20 cellular contexts compared by ENCODE assay signal in genomic region chr4:21192367-21192766, GRCh38.
A peak's percentile ranks its signal among the peaks of the same experiment; 100 is the strongest.
DNase-seq lines count a peak whose midpoint lies in the region; ATAC-seq and TF ChIP-seq lines count a peak whose summit lies in the region.
"Had no signal": no experiment of that assay in that cellular context is flagged by ENCODE, and none has a peak within 500 bp of the region (broad histone marks: within the 10 kb centered on the region; RNA-seq: fewer than 3 reads in every experiment).

No MANE protein-coding gene starts in this region.

- H3K36me3 Mint-ChIP-seq in H9 (ENCODE audit: insufficient read depth in 1 of 3, low read depth in 3 of 3): no peaks in the 10 kb centered on the region
- no peaks in the 10 kb centered on the region for H3K36me3 Mint-ChIP-seq in endothelial cell (ENCODE audit: low read depth, unreplicated experiment)
- H3K36me3 Mint-ChIP-seq in progenitor cell of endocrine pancreas (ENCODE audit: insufficient read depth): no peaks in the 10 kb centered on the region
- H3K36me3 Mint-ChIP-seq: CD14-positive monocyte, IgD-negative memory B cell had no signal

- H3K14ac ChIP-seq in H9 (ENCODE audit: insufficient read depth, low read length): no peak overlapping the region

- H2AFZ ChIP-seq in H9 (ENCODE audit: low read length): no peak overlapping the region
- H2AFZ ChIP-seq in OCI-LY7 (ENCODE audit: low read length): no peak overlapping the region

- POLR2A ChIA-PET in OCI-LY7 (lab: Charles Lee): interaction anchor here (0.5 kb wide), 1 partner anchor 364 kb away, joined by 4 read pairs; no protein-coding TSS in a partner anchor

- H2AK5ac ChIP-seq in H9 (ENCODE audit: insufficient read length, low read length): no peak overlapping the region

- no peak overlapping the region for H3T11ph ChIP-seq in H9 (ENCODE audit: low read length)

- no peaks in the 10 kb centered on the region for H3K79me2 ChIP-seq in H9 (ENCODE audit: insufficient read depth, low read length)
- H3K79me2 ChIP-seq in OCI-LY7 (ENCODE audit: insufficient read depth, low read depth, low read length): no peaks in the 10 kb centered on the region

- H3K9me3 ChIP-seq in H9 (ENCODE audit: control insufficient read depth, low read depth, low read length) (no peaks in the 10 kb centered on the region), OCI-LY7 (ENCODE audit: low read length) (no peaks in the 10 kb centered on the region), upper lobe of left lung (no peaks in the 10 kb centered on the region)
- H3K9me3 ChIP-seq: SJSA1 had no signal

- H3K36me3 ChIP-seq in OCI-LY7 (ENCODE audit: insufficient read depth, low read length) (no peaks in the 10 kb centered on the region), upper lobe of left lung (no peaks in the 10 kb centered on the region)
- H3K36me3 ChIP-seq: SJSA1 had no signal

- no peak for TF ChIP-seq EP300 in upper lobe of left lung (IDR thresholded peaks at IDR 0.05)

- H3K9me2 ChIP-seq in OCI-LY7 (ENCODE audit: insufficient read depth, low read length): no peaks in the 10 kb centered on the region

- no peaks in the 10 kb centered on the region for H3K23me2 ChIP-seq in H9 (ENCODE audit: insufficient read length, low read depth, low read length, poor library complexity, severe bottlenecking)

- no peak overlapping the region for H3K9ac ChIP-seq in H9 (ENCODE audit: extremely low read depth, insufficient read length, low read length)

- H3K56ac ChIP-seq in H9 (ENCODE audit: insufficient read length, low read depth, low read length): no peak overlapping the region

- H4K20me1 ChIP-seq in H9 (ENCODE audit: control insufficient read depth, insufficient read depth, insufficient read length) (no peaks in the 10 kb centered on the region), OCI-LY7 (ENCODE audit: insufficient read depth, low read length) (no peaks in the 10 kb centered on the region)

- H3K27me3 ChIP-seq in H9 (ENCODE audit: insufficient read depth, low read length) (no peaks in the 10 kb centered on the region), upper lobe of left lung (no peaks in the 10 kb centered on the region)
- H3K27me3 ChIP-seq: SJSA1 had no signal

- ATAC-seq in HG03565 (IDR thresholded peaks at IDR 0.05; ENCODE audit: unreplicated experiment) (no peak), GM19397 (IDR thresholded peaks at IDR 0.05; ENCODE audit: unreplicated experiment) (no peak), upper lobe of left lung (ENCODE audit: low FRiP score in 2 of 2) (no peak)
- ATAC-seq: Panc1 had no signal

- H4K5ac ChIP-seq in H9 (ENCODE audit: insufficient read length, low read depth, low read length): no peak overlapping the region

- no peak overlapping the region for H4K91ac ChIP-seq in H9 (ENCODE audit: insufficient read length, low read depth, low read length)

- no peak overlapping the region for H4K8ac ChIP-seq in H9 (replicated peaks; ENCODE audit: insufficient read length, low read depth, low read length)

- H3K4me1 ChIP-seq in H9 (ENCODE audit: insufficient read depth, low read length) (no peaks in the 10 kb centered on the region), OCI-LY7 (ENCODE audit: insufficient read depth, low read length, poor library complexity, severe bottlenecking) (no peaks in the 10 kb centered on the region), upper lobe of left lung (no peaks in the 10 kb centered on the region)
- H3K4me1 ChIP-seq: SJSA1 had no signal

- H3K4me3 Mint-ChIP-seq in H9 (no peak overlapping the region), endothelial cell (ENCODE audit: unreplicated experiment) (no peak overlapping the region), progenitor cell of endocrine pancreas (ENCODE audit: low read depth) (no peak overlapping the region)
- H3K4me3 Mint-ChIP-seq: CD14-positive monocyte, IgD-negative memory B cell had no signal

- no peak overlapping the region for H3K18ac ChIP-seq in H9 (ENCODE audit: insufficient read length, low read depth, low read length)

- H3K23ac ChIP-seq in H9 (ENCODE audit: insufficient read length, low read depth, low read length): no peak overlapping the region

- intact Hi-C loops in OCI-LY7 (cut with micrococcal nuclease; ENCODE audit: unreplicated experiment): no loop called here

- no peak overlapping the region for H2BK12ac ChIP-seq in H9 (ENCODE audit: insufficient read length, low read depth, low read length)

- WGBS in H9 (ENCODE audit: extremely low coverage, insufficient read length, low lambda C conversion rate): no CpG with 5 or more reads among the region's 2 CpGs
- WGBS in upper lobe of left lung, 2 donors: 85 to 89% methylated on average over 2 of the region's 2 CpGs

- no peak overlapping the region for H2BK120ac ChIP-seq in H9 (ENCODE audit: low read depth, low read length, poor library complexity, severe bottlenecking)

- H2BK5ac ChIP-seq in H9 (ENCODE audit: insufficient read length, low read length): no peak overlapping the region

- BruUV-seq in OCI-LY7 (replicated peaks; lab: Mats Ljungman, UMichigan): no TSS peak

- TF ChIP-seq POLR2A in upper lobe of left lung (IDR thresholded peaks at IDR 0.05): no peak

- H3K9me3 Mint-ChIP-seq in H9: no peaks in the 10 kb centered on the region
- no peaks in the 10 kb centered on the region for H3K9me3 Mint-ChIP-seq in endothelial cell (ENCODE audit: unreplicated experiment)
- H3K9me3 Mint-ChIP-seq in progenitor cell of endocrine pancreas (ENCODE audit: low read depth): no peaks in the 10 kb centered on the region

- no peak overlapping the region for H3K4me3 ChIP-seq in OCI-LY7 (ENCODE audit: low read depth, low read length, poor library complexity, severe bottlenecking)
- no peak overlapping the region for H3K4me3 ChIP-seq in upper lobe of left lung
- H3K4me3 ChIP-seq: SJSA1 had no signal

- no peak overlapping the region for H3K27ac Mint-ChIP-seq in H9
- H3K27ac Mint-ChIP-seq in endothelial cell (ENCODE audit: unreplicated experiment): no peak overlapping the region
- no peak overlapping the region for H3K27ac Mint-ChIP-seq in progenitor cell of endocrine pancreas
- H3K27ac Mint-ChIP-seq: CD14-positive monocyte, IgD-negative memory B cell had no signal

- H3K4me1 Mint-ChIP-seq in H9 (peaks cover 6 to 8% of the 10 kb centered on the region in 2 experiments; a peak in 3 of 4 replicates), endothelial cell (ENCODE audit: unreplicated experiment) (no peaks in the 10 kb centered on the region), progenitor cell of endocrine pancreas (ENCODE audit: low read depth) (peaks cover 4% of the 10 kb centered on the region)
- H3K4me1 Mint-ChIP-seq: CD14-positive monocyte, IgD-negative memory B cell had no signal

- H2BK15ac ChIP-seq in H9 (ENCODE audit: low read depth, low read length): no peak overlapping the region

- CTCF ChIA-PET in OCI-LY7 (lab: Charles Lee; ENCODE audit: unreplicated experiment): no interaction called here

- peak; percentile 46 for TF ChIP-seq CTCF in H9 (conservative IDR thresholded peaks at IDR 0.05)
- TF ChIP-seq CTCF in OCI-LY7 (conservative IDR thresholded peaks at IDR 0.05; ENCODE audit: low read length): 0 out of 2 replicates have a peak, but pooled peaks have one; percentile 15
- TF ChIP-seq CTCF in endothelial cell (IDR thresholded peaks at IDR 0.05; ENCODE audit: unreplicated experiment): peak; percentile 66
- peak; percentile 32 for TF ChIP-seq CTCF in progenitor cell of endocrine pancreas (IDR thresholded peaks at IDR 0.05; ENCODE audit: unreplicated experiment)
- TF ChIP-seq CTCF in upper lobe of left lung (IDR thresholded peaks at IDR 0.05): no peak

- H2BK20ac ChIP-seq in H9 (ENCODE audit: low read depth, low read length, poor library complexity, severe bottlenecking): no peak overlapping the region

- no peaks in the 10 kb centered on the region for H3K79me1 ChIP-seq in H9 (ENCODE audit: insufficient read depth, low read depth, low read length, poor library complexity, severe bottlenecking)

- DNase-seq in H9 (no peak), OCI-LY7 (ENCODE audit: low spot score) (no peak), endothelial cell (ENCODE audit: low spot score) (no peak), progenitor cell of endocrine pancreas (ENCODE audit: low spot score, unreplicated experiment) (no peak), upper lobe of left lung (no peak)
- DNase-seq: AML-193, DND-41, H7, NCI-H187, NCI-H2107, NCI-H2227 treated with DMSO at 0.1 percent for 48 hours, NCI-H510A treated with DMSO at 0.1 percent for 48 hours, NCI-H82 had no signal

- H3K27me3 Mint-ChIP-seq in H9 (ENCODE audit: low read depth): no peaks in the 10 kb centered on the region
- H3K27me3 Mint-ChIP-seq in endothelial cell (ENCODE audit: unreplicated experiment): no peaks in the 10 kb centered on the region
- H3K27me3 Mint-ChIP-seq in progenitor cell of endocrine pancreas: no peaks in the 10 kb centered on the region
- H3K27me3 Mint-ChIP-seq: IgD-negative memory B cell had no signal

- H3K4me2 ChIP-seq in H9 (ENCODE audit: insufficient read depth, insufficient read length, low read length): no peak overlapping the region
- H3K4me2 ChIP-seq in OCI-LY7 (ENCODE audit: low read length): no peak overlapping the region

- H3K27ac ChIP-seq in H9 (ENCODE audit: insufficient read length, low read depth, low read length) (no peak overlapping the region), OCI-LY7 (ENCODE audit: low read depth, low read length, poor library complexity, severe bottlenecking) (no peak overlapping the region), upper lobe of left lung (no peak overlapping the region)
- H3K27ac ChIP-seq: HL-60, SJSA1 had no signal

- H3K4ac ChIP-seq in H9 (ENCODE audit: low read depth, low read length): no peak overlapping the region

Comparison
In these comparisons a context has a peak if more than half of its experiments do, and no peak if none do; other contexts are left out.
1. CTCF ChIP-seq: peak in H9 (single experiment), OCI-LY7 (single experiment), endothelial cell (single experiment) and progenitor cell of endocrine pancreas (single experiment); none in upper lobe of left lung (0 of 6).